8 cellular contexts compared by ENCODE assay signal in genomic region chr22:46250035-46250782, GRCh38.
DNase-seq lines count a peak whose midpoint lies in the region; ATAC-seq and TF ChIP-seq lines count a peak whose summit lies in the region.

Gene CDPF1, minus strand, starts transcription at chr22:46250293. Its CDS starts 2,009 bp downstream, at chr22:46248284.

- CTCF ChIA-PET in AG04449 (lab: Yijun Ruan, JAX): interaction anchor here (0.7 to 1.4 kb wide), 2 partner anchors 17 to 128 kb away, joined by 3 read pairs; partner anchors contain the start of gene TTC38

- DNase-seq in AG04449 (ENCODE audit: low read depth, low spot score) (peak; percentile 10), NCI-H2196 (lab: John Stamatoyannopoulos, UW; ENCODE audit: unreplicated experiment) (peak; percentile 89), islet precursor cell (peak; percentile 94)
- DNase-seq in activated CD4-positive, CD25-positive, alpha-beta regulatory T cell (lab: John Stamatoyannopoulos, UW): peak; percentile 82 to 86 (median 83)
- peak; percentile 82 to 85 for DNase-seq in central memory CD8-positive, alpha-beta T cell (ENCODE audit: low spot score in 2 of 2)
- peak; percentile 78 to 89 (median 81) for DNase-seq in stimulated activated CD4-positive, alpha-beta T cell treated with anti-CD3 and anti-CD28 coated beads, Interleukin-12 subunit alpha, Interleukin-12 subunit beta, amount 100 ng/mL, for 48 hours (ENCODE audit: low read depth in 2 of 3, low spot score in 1 of 3)

- H3K4me1 Mint-ChIP-seq in central memory CD8-positive, alpha-beta T cell: peaks cover 29% of the 10 kb centered on the region

- H3K9me3 Mint-ChIP-seq in central memory CD8-positive, alpha-beta T cell: no peaks in the 10 kb centered on the region

- peaks cover 4% of the 10 kb centered on the region for H3K36me3 Mint-ChIP-seq in central memory CD8-positive, alpha-beta T cell (ENCODE audit: insufficient read depth)

- H3K4me3 Mint-ChIP-seq in central memory CD8-positive, alpha-beta T cell: peak within 1 kb of the TSS; percentile 80

- POLR2A ChIA-PET in AG04449 (lab: Yijun Ruan, JAX): interaction anchor here (0.6 to 1.5 kb wide), 10 partner anchors 10 to 253 kb away, joined by 3 to 9 read pairs (median 4); partner anchors contain the start of genes PKDREJ, TRMU and TTC38

- H3K4me3 ChIP-seq in AG04449 (ENCODE audit: low read depth, low read length): peak within 1 kb of the TSS; percentile 87

- peak; percentile 8 for TF ChIP-seq CTCF in AG04449 (IDR thresholded peaks at IDR 0.05; ENCODE audit: insufficient read depth, low read length, missing control alignments)

- no peaks in the 10 kb centered on the region for H3K27me3 Mint-ChIP-seq in central memory CD8-positive, alpha-beta T cell

- H3K27ac Mint-ChIP-seq in central memory CD8-positive, alpha-beta T cell (ENCODE audit: low read depth): peak within 1 kb of the TSS; percentile 77

- peak; percentile 95 for TF ChIP-seq POLR2A in GM18526 (IDR thresholded peaks at IDR 0.05; ENCODE audit: extremely low read depth, insufficient read length)

- ATAC-seq in HG03064 (IDR thresholded peaks at IDR 0.05; ENCODE audit: low read depth, unreplicated experiment): peak; percentile 68
- peak; percentile 88 for ATAC-seq in central memory CD8-positive, alpha-beta T cell (replicated peaks; ENCODE audit: extremely low read depth, poor library complexity, severe bottlenecking)

Comparison
In these comparisons a context has a peak if more than half of its experiments do, and no peak if none do; other contexts are left out.
1. Peak in every context shown above with its lines: DNase-seq, ATAC-seq and H3K4me3 ChIP-seq.
2. DNase-seq: peak in every context shown above with its lines; median percentile 94 in islet precursor cell; 89 in NCI-H2196; 84 in central memory CD8-positive, alpha-beta T cell; 83 in activated CD4-positive, CD25-positive, alpha-beta regulatory T cell; 81 in stimulated activated CD4-positive, alpha-beta T cell treated with anti-CD3 and anti-CD28 coated beads, Interleukin-12 subunit alpha, Interleukin-12 subunit beta, amount 100 ng/mL, for 48 hours; 10 in AG04449.